ENCODE assay signal across 10 cellular contexts in the genomic region with DNA sequence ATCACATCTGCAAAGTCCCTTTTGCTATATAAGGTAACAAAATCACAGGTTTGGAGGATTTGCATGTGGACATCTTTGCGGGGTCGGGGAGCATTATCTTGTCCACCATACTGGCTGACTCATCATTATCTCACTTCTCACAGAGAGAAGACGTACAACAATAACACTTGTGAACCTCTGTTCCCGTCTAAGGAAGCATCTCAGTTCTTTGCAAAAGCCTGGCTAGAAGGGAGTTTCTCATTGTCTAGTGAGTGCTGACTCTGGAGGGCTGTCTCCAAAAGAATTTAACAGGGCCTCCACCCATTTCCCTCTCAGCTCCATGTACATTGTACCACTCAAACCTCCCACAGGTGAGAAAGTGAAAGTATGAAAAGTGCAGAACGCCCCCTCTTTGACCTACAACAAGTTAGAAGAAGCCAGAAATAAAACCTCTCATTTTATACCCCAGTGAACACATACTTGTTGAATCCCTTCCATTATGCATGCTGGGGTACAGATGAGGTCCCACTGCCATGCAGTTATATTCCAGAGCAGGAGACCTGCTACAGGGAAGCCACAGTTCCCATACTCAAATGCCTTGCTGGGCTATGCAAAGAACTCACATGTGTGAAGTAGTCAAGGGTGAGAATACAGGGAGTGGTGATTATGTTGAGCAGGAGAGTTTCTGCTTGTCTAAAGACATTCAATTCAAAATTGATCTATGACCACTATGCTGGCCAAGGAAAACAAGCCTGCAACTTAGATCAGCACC.
DNase-seq lines count a peak whose midpoint lies in the region; ATAC-seq, FAIRE-seq and TF ChIP-seq lines count a peak whose summit lies in the region.
"Had no signal": no experiment of that assay in that cellular context is flagged by ENCODE, and none has a peak within 500 bp of the region (broad histone marks: within the 10 kb centered on the region; RNA-seq: fewer than 3 reads in every experiment).

No MANE protein-coding gene starts in this region.

- H3K27ac Mint-ChIP-seq in stimulated activated memory B cell treated with anti-CD40 and anti-IgM and Interleukin-4, amounts not matched to agents 10 μg/mL and 1 μg/mL and 100 μg/mL, for 72 hours: peak overlapping the region; percentile 84

- H3K36me3 Mint-ChIP-seq in stimulated activated memory B cell treated with anti-CD40 and anti-IgM and Interleukin-4, amounts not matched to agents 10 μg/mL and 1 μg/mL and 100 μg/mL, for 72 hours: peaks cover 19% of the 10 kb centered on the region

- H3K27me3 Mint-ChIP-seq in stimulated activated memory B cell treated with anti-CD40 and anti-IgM and Interleukin-4, amounts not matched to agents 10 μg/mL and 1 μg/mL and 100 μg/mL, for 72 hours: no peaks in the 10 kb centered on the region

- DNase-seq in activated CD8-positive, alpha-beta memory T cell treated with anti-CD3 and anti-CD28 coated beads for 24 hours: no peak
- no peak for DNase-seq in HTR-8/SVneo (ENCODE audit: insufficient read length, low spot score)
- DNase-seq: left lung, sigmoid colon, T1000 had no signal

- no peaks in the 10 kb centered on the region for H3K9me3 ChIP-seq in OCI-LY3 (ENCODE audit: insufficient read depth, low read length)

- no peaks in the 10 kb centered on the region for H4K20me1 ChIP-seq in OCI-LY3 (ENCODE audit: insufficient read depth, low read length)

- no peaks in the 10 kb centered on the region for H3K79me2 ChIP-seq in OCI-LY3 (ENCODE audit: low read length)

- peak; percentile 75 for ATAC-seq in GM18907 (IDR thresholded peaks at IDR 0.05; ENCODE audit: unreplicated experiment)
- ATAC-seq in HG02678 (IDR thresholded peaks at IDR 0.05; ENCODE audit: unreplicated experiment): peak; percentile 69
- ATAC-seq in stimulated activated memory B cell treated with anti-CD40 and anti-IgM and Interleukin-4, amounts not matched to agents 10 μg/mL and 1 μg/mL and 100 μg/mL, for 72 hours: peak; percentile 85
- no peak for ATAC-seq in HG02970 (IDR thresholded peaks at IDR 0.05; ENCODE audit: low FRiP score, unreplicated experiment)
- ATAC-seq: left lung had no signal

- H2AFZ ChIP-seq in OCI-LY3 (ENCODE audit: low read depth, low read length): peak overlapping the region; percentile 36

- FAIRE-seq in HTR-8/SVneo (lab: Jason Lieb, UNC): no peak

- H3K36me3 ChIP-seq in OCI-LY3 (replicated peaks; ENCODE audit: low read depth, low read length): no peaks in the 10 kb centered on the region
- H3K36me3 ChIP-seq: left lung, sigmoid colon had no signal

- peaks cover 18% of the 10 kb centered on the region for H3K9me3 Mint-ChIP-seq in stimulated activated memory B cell treated with anti-CD40 and anti-IgM and Interleukin-4, amounts not matched to agents 10 μg/mL and 1 μg/mL and 100 μg/mL, for 72 hours

- H3K27ac ChIP-seq in OCI-LY3 (ENCODE audit: low read length): no peak overlapping the region
- H3K27ac ChIP-seq: left lung, sigmoid colon had no signal

- H3K4me1 Mint-ChIP-seq in stimulated activated memory B cell treated with anti-CD40 and anti-IgM and Interleukin-4, amounts not matched to agents 10 μg/mL and 1 μg/mL and 100 μg/mL, for 72 hours: peaks cover 39% of the 10 kb centered on the region

- no peaks in the 10 kb centered on the region for H3K27me3 ChIP-seq in OCI-LY3 (ENCODE audit: low read depth, low read length)
- H3K27me3 ChIP-seq: left lung, sigmoid colon had no signal

- peak overlapping the region; percentile 63 for H3K4me2 ChIP-seq in OCI-LY3 (ENCODE audit: low read length)

- no peak overlapping the region for H3K9ac ChIP-seq in OCI-LY3 (ENCODE audit: low read length)

- peak overlapping the region; percentile 54 for H3K4me3 Mint-ChIP-seq in stimulated activated memory B cell treated with anti-CD40 and anti-IgM and Interleukin-4, amounts not matched to agents 10 μg/mL and 1 μg/mL and 100 μg/mL, for 72 hours

- peak overlapping the region; percentile 45 for H3K4me3 ChIP-seq in OCI-LY3 (ENCODE audit: low read length)
- H3K4me3 ChIP-seq: left lung, sigmoid colon had no signal

- no peak for TF ChIP-seq CTCF in OCI-LY3 (IDR thresholded peaks at IDR 0.05; ENCODE audit: low read depth, low read length)

- H3K4me1 ChIP-seq in OCI-LY3 (ENCODE audit: low read length): peaks cover 27% of the 10 kb centered on the region
- H3K4me1 ChIP-seq: left lung, sigmoid colon had no signal
